17 cellular contexts compared by ENCODE assay signal in the genomic region with DNA sequence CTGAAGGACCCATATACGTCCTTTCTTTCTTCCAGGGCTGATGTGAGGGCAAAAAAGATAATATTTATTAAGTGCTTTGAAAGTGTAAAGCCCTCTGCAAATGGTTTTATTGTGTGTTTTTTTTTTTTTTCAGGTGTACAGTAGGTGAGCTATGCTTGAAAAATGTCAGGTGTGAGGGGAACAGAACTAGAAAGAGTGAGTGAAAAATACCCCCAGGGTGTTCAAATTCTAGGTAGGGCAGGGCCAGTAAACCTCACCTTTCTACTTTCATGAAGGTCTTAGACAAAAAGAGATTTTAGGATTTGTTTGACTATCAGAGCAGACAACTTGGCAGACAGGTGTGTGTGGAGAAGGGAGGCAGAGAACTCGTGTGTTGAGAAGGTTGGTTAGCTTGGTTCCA. TPM values are rescaled to one million over a fixed set of nuclear protein-coding genes. Genes with fewer than 3 reads are reported as not detected.
DNase-seq lines count a peak whose midpoint lies in the region; ATAC-seq and TF ChIP-seq lines count a peak whose summit lies in the region.
"Had no signal": no experiment of that assay in that cellular context is flagged by ENCODE, and none has a peak within 500 bp of the region (broad histone marks: within the 10 kb centered on the region; RNA-seq: fewer than 3 reads in every experiment).

No MANE protein-coding gene starts in this region.

- POLR2A ChIA-PET in PC-9 (lab: Charles Lee; ENCODE audit: unreplicated experiment) = interaction anchor here (0.6 kb wide), 1 partner anchor 68 kb away, joined by 4 read pairs; no protein-coding TSS in a partner anchor

- peaks cover 19% of the 10 kb centered on the region; the same call in 1 of the 2 replicates for H3F3A ChIP-seq in PC-9 (ENCODE audit: insufficient read depth, low read depth)

- H3K4me3 Mint-ChIP-seq in type B pancreatic cell = no peak overlapping the region
- H3K4me3 Mint-ChIP-seq: B cell; CD8-positive, alpha-beta T cell; GM23338 had no signal

- no peak overlapping the region for H2AFZ ChIP-seq in PC-9
- H2AFZ ChIP-seq: GM23338 had no signal

- H3K36me3 ChIP-seq in PC-9 (ENCODE audit: low read depth) (no peaks in the 10 kb centered on the region), colonic mucosa (no peaks in the 10 kb centered on the region), mucosa of rectum (ENCODE audit: control insufficient read depth in 2 of 2, insufficient read depth in 2 of 2, low read length in 2 of 2) (no peaks in the 10 kb centered on the region)

- H3K9me3 Mint-ChIP-seq in type B pancreatic cell = no peaks in the 10 kb centered on the region
- H3K9me3 Mint-ChIP-seq: CD8-positive, alpha-beta T cell; GM23338 had no signal

- BruUV-seq in PC-9 (replicated peaks; lab: Mats Ljungman, UMichigan) = no TSS peak

- peaks cover 33% of the 10 kb centered on the region for H3K4me1 Mint-ChIP-seq in type B pancreatic cell (ENCODE audit: unreplicated experiment)
- H3K4me1 Mint-ChIP-seq: B cell had no signal

- H3K27ac ChIP-seq in PC-9 = no peak overlapping the region
- H3K27ac ChIP-seq in colonic mucosa = peak overlapping the region; percentile 42
- H3K27ac ChIP-seq in mucosa of rectum (ENCODE audit: low read depth in 2 of 2, low read length in 2 of 2) = peak overlapping the region; percentile 75 to 77
- H3K27ac ChIP-seq in right cardiac atrium (ENCODE audit: low read length) = no peak overlapping the region
- H3K27ac ChIP-seq: BLaER1 treated with 17β-estradiol and CSF1 and Interleukin-3, amounts not matched to agents 10 nM and 100 nM; HL-60 had no signal

- H4K20me1 ChIP-seq in PC-9 (ENCODE audit: insufficient read depth) = peaks cover 8% of the 10 kb centered on the region

- no peak for ATAC-seq in right cardiac atrium
- ATAC-seq: CD8-positive, alpha-beta T cell; GM23338 had no signal

- H3K36me3 Mint-ChIP-seq in type B pancreatic cell = peaks cover 12% of the 10 kb centered on the region
- H3K36me3 Mint-ChIP-seq: CD8-positive, alpha-beta T cell had no signal

- H3K4me2 ChIP-seq in PC-9 = peak overlapping the region; percentile 43
- H3K4me2 ChIP-seq: BLaER1 treated with 17β-estradiol and CSF1 and Interleukin-3, amounts not matched to agents 10 nM and 100 nM; GM23338 had no signal

- H3K27ac Mint-ChIP-seq in type B pancreatic cell = peak overlapping the region; percentile 41
- H3K27ac Mint-ChIP-seq: B cell; CD8-positive, alpha-beta T cell; GM23338 had no signal

- CTCF ChIA-PET in PC-9 (lab: Charles Lee) = interaction anchor here (0.6 kb wide), 1 partner anchor 657 kb away, joined by 3 read pairs; no protein-coding TSS in a partner anchor

- intact Hi-C loops in PC-9 (cut with micrococcal nuclease; ENCODE audit: unreplicated experiment) = no loop called here
- intact Hi-C loops in colonic mucosa (cut with DNase I) = no loop called here
- intact Hi-C loops in right cardiac atrium (cut with DNase I) = no loop called here

- TF ChIP-seq CTCF in PC-9 (conservative IDR thresholded peaks at IDR 0.05) (no peak), colonic mucosa (IDR thresholded peaks at IDR 0.05) (no peak), type B pancreatic cell (conservative IDR thresholded peaks at IDR 0.05) (no peak)

- H3K9ac ChIP-seq in colonic mucosa (ENCODE audit: low read depth in 2 of 2, low read length in 2 of 2) (no peak overlapping the region), mucosa of rectum (ENCODE audit: low read depth in 1 of 2, low read length in 2 of 2) (no peak overlapping the region)
- H3K9ac ChIP-seq: BLaER1 treated with 17β-estradiol and CSF1 and Interleukin-3, amounts not matched to agents 10 nM and 100 nM had no signal

- H3K4me3 ChIP-seq in PC-9 = no peak overlapping the region
- no peak overlapping the region for H3K4me3 ChIP-seq in colonic mucosa
- H3K4me3 ChIP-seq in mucosa of rectum (ENCODE audit: low read length in 2 of 2) = no peak overlapping the region
- H3K4me3 ChIP-seq in right cardiac atrium (ENCODE audit: low read length) = no peak overlapping the region
- H3K4me3 ChIP-seq: BLaER1 treated with 17β-estradiol and CSF1 and Interleukin-3, amounts not matched to agents 10 nM and 100 nM; GM23338 had no signal

- H3K4me1 ChIP-seq in PC-9 (replicated peaks; ENCODE audit: insufficient read depth) = peaks cover 27% of the 10 kb centered on the region
- no peaks in the 10 kb centered on the region for H3K4me1 ChIP-seq in colonic mucosa
- H3K4me1 ChIP-seq in mucosa of rectum (ENCODE audit: control insufficient read depth in 2 of 2, insufficient read depth in 2 of 2, low read length in 2 of 2) = peaks cover 6 to 23% of the 10 kb centered on the region in 2 donors
- no peaks in the 10 kb centered on the region for H3K4me1 ChIP-seq in right cardiac atrium (ENCODE audit: control insufficient read depth, insufficient read depth, low read length)

- peaks cover 21% of the 10 kb centered on the region; the same call in 1 of the 2 replicates for H3K79me2 ChIP-seq in PC-9 (ENCODE audit: low read depth)

- H3K27me3 ChIP-seq in PC-9 (ENCODE audit: insufficient read depth, low read depth) (no peaks in the 10 kb centered on the region), colonic mucosa (no peaks in the 10 kb centered on the region), mucosa of rectum (ENCODE audit: control insufficient read depth in 2 of 2, insufficient read depth in 2 of 2, low read length in 2 of 2) (no peaks in the 10 kb centered on the region), right cardiac atrium (ENCODE audit: control insufficient read depth, insufficient read depth) (no peaks in the 10 kb centered on the region)
- H3K27me3 ChIP-seq: BLaER1 treated with 17β-estradiol and CSF1 and Interleukin-3, amounts not matched to agents 10 nM and 100 nM had no signal

- H3K9me2 ChIP-seq in PC-9 (ENCODE audit: insufficient read depth) = no peaks in the 10 kb centered on the region

- no peaks in the 10 kb centered on the region for H3K27me3 Mint-ChIP-seq in type B pancreatic cell

- no peaks in the 10 kb centered on the region for H3K9me3 ChIP-seq in PC-9 (ENCODE audit: insufficient read depth, low read depth)
- no peaks in the 10 kb centered on the region for H3K9me3 ChIP-seq in colonic mucosa
- H3K9me3 ChIP-seq in mucosa of rectum (ENCODE audit: control insufficient read depth in 2 of 2, low read length in 2 of 2) = no peaks in the 10 kb centered on the region
- H3K9me3 ChIP-seq in right cardiac atrium (ENCODE audit: control insufficient read depth, low read length) = no peaks in the 10 kb centered on the region
- H3K9me3 ChIP-seq: BLaER1 treated with 17β-estradiol and CSF1 and Interleukin-3, amounts not matched to agents 10 nM and 100 nM had no signal

- 77% methylated on average over 2 of the region's 2 CpGs for WGBS in right cardiac atrium

- peak in 1 of 2 experiments; percentile 64 for DNase-seq in PC-9
- DNase-seq in colonic mucosa = no peak
- DNase-seq in type B pancreatic cell (ENCODE audit: extremely low spot score, unreplicated experiment) = no peak
- no peak for DNase-seq in islet precursor cell
- no peak for DNase-seq in dermis blood vessel endothelial cell
- DNase-seq in right cardiac atrium = no peak
- DNase-seq: CD8-positive, alpha-beta T cell; DMS 273 treated with DMSO at 0.1 percent for 48 hours; DMS53; DND-41; EL; HCEC 1CT had no signal

RNA-seq across cellular contexts. Expression of gene ARHGEF11, which starts 51.3 kb away (rescaled TPM):
- 25.2 and 31.5 TPM in 2 replicates for total RNA-seq in PC-9 (2021)
- total RNA-seq in colonic mucosa = 10 to 100 TPM; 35.2 to 43.3 TPM
- total RNA-seq in type B pancreatic cell (ENCODE audit: low replicate concordance) = 33.7 and 43.7 TPM in 2 replicates
- total RNA-seq in dermis blood vessel endothelial cell = 22.0 and 23.3 TPM in 2 replicates
- 10 to 100 TPM; 29.4 to 34.4 (median 30.1) TPM for total RNA-seq in right cardiac atrium
- 19.9 TPM for polyA plus RNA-seq in right cardiac atrium

Comparison
In these comparisons a context has a peak if more than half of its experiments do, and no peak if none do; other contexts are left out.
1. H3K27ac ChIP-seq: peak in colonic mucosa (single experiment) and mucosa of rectum (2 of 2); none in PC-9 (single experiment) and right cardiac atrium (single experiment).